ENCODE assay signal across 8 cellular contexts in the genomic region with DNA sequence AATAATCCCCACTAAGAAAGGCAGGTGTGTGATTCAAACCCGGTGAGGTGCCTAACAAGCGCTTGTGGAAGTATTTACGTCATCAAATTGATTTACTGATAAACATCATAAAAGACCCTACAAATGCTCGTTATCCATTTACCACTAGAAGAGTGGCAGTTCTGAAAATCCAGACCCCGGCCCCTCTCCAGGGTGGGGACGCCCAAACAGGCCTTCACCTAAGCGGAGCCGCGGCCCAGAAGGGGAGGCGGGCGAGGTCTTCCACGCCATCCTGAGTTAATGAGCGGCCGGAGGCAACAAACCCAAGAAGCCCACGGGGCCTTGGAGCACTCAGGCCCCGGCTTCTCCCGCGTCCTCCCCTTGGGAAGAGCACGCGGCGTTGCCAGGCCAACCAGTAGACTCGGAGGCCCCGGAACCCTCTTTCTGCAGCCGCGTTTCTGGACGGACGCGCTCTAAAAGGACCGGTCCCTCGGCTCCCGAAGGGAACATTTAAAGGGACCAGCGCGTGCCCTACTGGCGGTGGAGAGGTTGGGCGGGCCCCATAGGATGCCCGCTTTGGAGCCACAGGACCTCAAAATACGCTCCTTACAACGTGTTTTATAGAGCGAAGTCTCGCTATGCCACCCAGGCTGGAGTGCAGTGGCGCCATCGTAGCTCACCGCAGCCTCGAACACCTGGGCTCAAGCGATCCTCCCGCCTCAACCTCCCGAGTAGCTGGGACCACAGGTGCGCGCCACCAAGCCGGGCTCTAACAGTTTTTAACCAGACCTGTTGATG. TPM values are rescaled to one million over a fixed set of nuclear protein-coding genes. Genes with fewer than 3 reads are reported as not detected.
A peak's percentile ranks its signal among the peaks of the same experiment; 100 is the strongest.
DNase-seq lines count a peak whose midpoint lies in the region; ATAC-seq and TF ChIP-seq lines count a peak whose summit lies in the region.

No MANE protein-coding gene starts in this region.

- intact Hi-C loops in natural killer cell (cut with micrococcal nuclease) = no loop called here

- no peaks in the 10 kb centered on the region for H3K36me3 Mint-ChIP-seq in natural killer cell

- no peaks in the 10 kb centered on the region for H3K9me3 Mint-ChIP-seq in natural killer cell
- H3K9me3 Mint-ChIP-seq in stimulated activated naive CD8-positive, alpha-beta T cell treated with anti-CD3 and anti-CD28 coated beads, Interleukin-15, amount 100 ng/mL, for 72 hours = no peaks in the 10 kb centered on the region

- H3K4me3 ChIP-seq in foreskin fibroblast (ENCODE audit: low read depth in 1 of 2, low read length in 2 of 2) = peak overlapping the region; percentile 82 to 85

- H3K4me1 Mint-ChIP-seq in natural killer cell = peaks cover 9 to 15% of the 10 kb centered on the region in 2 donors
- H3K4me1 Mint-ChIP-seq in stimulated activated naive CD8-positive, alpha-beta T cell treated with anti-CD3 and anti-CD28 coated beads, Interleukin-15, amount 100 ng/mL, for 72 hours = peaks cover 10% of the 10 kb centered on the region

- peak; percentile 44 to 67 (median 52) for ATAC-seq in natural killer cell
- ATAC-seq in stimulated activated naive CD8-positive, alpha-beta T cell treated with anti-CD3 and anti-CD28 coated beads, Interleukin-15, amount 100 ng/mL, for 72 hours = peak; percentile 79

- DNase-seq in NCI-H2029 (lab: John Stamatoyannopoulos, UW) = peak; percentile 4
- DNase-seq in NCI-H2029 treated with DMSO at 0.1 percent for 48 hours (lab: John Stamatoyannopoulos, UW) = no peak
- peak; percentile 53 for DNase-seq in NCI-H510A treated with DMSO at 0.1 percent for 48 hours (lab: John Stamatoyannopoulos, UW)
- DNase-seq in activated naive CD4-positive, alpha-beta T cell treated with Interleukin-2 at 50 U/mL for 16 hours = peak; percentile 59
- peak; percentile 84 to 95 for DNase-seq in foreskin fibroblast
- peak; percentile 49 for DNase-seq in natural killer cell
- peak; percentile 67 to 68 for DNase-seq in stimulated activated naive CD8-positive, alpha-beta T cell treated with anti-CD3 and anti-CD28 coated beads, Interleukin-15, amount 100 ng/mL, for 72 hours
- DNase-seq in T-helper 9 cell = no peak

- H3K27ac Mint-ChIP-seq in natural killer cell = no peak overlapping the region
- H3K27ac Mint-ChIP-seq in stimulated activated naive CD8-positive, alpha-beta T cell treated with anti-CD3 and anti-CD28 coated beads, Interleukin-15, amount 100 ng/mL, for 72 hours = no peak overlapping the region

- H3K27me3 Mint-ChIP-seq in natural killer cell (ENCODE audit: low read depth in 2 of 2) = peaks cover 29 to 39% of the 10 kb centered on the region in 2 donors
- peaks cover 39% of the 10 kb centered on the region for H3K27me3 Mint-ChIP-seq in stimulated activated naive CD8-positive, alpha-beta T cell treated with anti-CD3 and anti-CD28 coated beads, Interleukin-15, amount 100 ng/mL, for 72 hours

- peak overlapping the region; percentile 73 for H3K4me3 Mint-ChIP-seq in natural killer cell
- H3K4me3 Mint-ChIP-seq in stimulated activated naive CD8-positive, alpha-beta T cell treated with anti-CD3 and anti-CD28 coated beads, Interleukin-15, amount 100 ng/mL, for 72 hours = peak overlapping the region; percentile 73 to 77

- TF ChIP-seq CTCF in foreskin fibroblast (IDR thresholded peaks at IDR 0.05; ENCODE audit: low read depth, low read length) (peak; percentile 36), natural killer cell (IDR thresholded peaks at IDR 0.05) (no peak)

RNA-seq across cellular contexts. Expression of a gene that starts 3.5 kb away (rescaled TPM):
- total RNA-seq in natural killer cell = under 1 TPM in 1 of 3 donors, not detected in 2; 0.15 TPM

RNA-seq across cellular contexts. Expression of a gene that starts 11.6 kb away (rescaled TPM):
- total RNA-seq in natural killer cell = 10 to 100 TPM; 44.1 to 54.5 (median 53.4) TPM

Comparison
In these comparisons a context has a peak if more than half of its experiments do, and no peak if none do; other contexts are left out.
1. DNase-seq: peak in NCI-H2029 (single experiment), NCI-H510A treated with DMSO at 0.1 percent for 48 hours (single experiment), activated naive CD4-positive, alpha-beta T cell treated with Interleukin-2 at 50 U/mL for 16 hours (single experiment), foreskin fibroblast (2 of 2), natural killer cell (single experiment) and stimulated activated naive CD8-positive, alpha-beta T cell treated with anti-CD3 and anti-CD28 coated beads, Interleukin-15, amount 100 ng/mL, for 72 hours (2 of 2); none in NCI-H2029 treated with DMSO at 0.1 percent for 48 hours (single experiment) and T-helper 9 cell (single experiment).